1 cellular context compared by ENCODE assay signal in genomic region chr16:4116328-4117249, GRCh38.
TF ChIP-seq lines count a peak whose summit lies in the region.

TSS of gene ADCY9 (minus strand) at chr16:4116442. CDS start at chr16:4115442, 1,000 bp downstream.

TF ChIP-seq in HEK293, 187 proteins besides CTCF, POLR2A, EP300 and RAD21 (continued from another document):
- TF ChIP-seq PRDM10 (tag by site-specific recombination; IDR thresholded peaks at IDR 0.05) (peak; percentile 22; the same call in 1 of the 2 replicates), ZBTB11 (tag by site-specific recombination; conservative IDR thresholded peaks at IDR 0.05; ENCODE audit: low read depth) (0 out of 2 replicates have a peak, but pooled peaks have one; percentile 12), SCRT1 (tag by site-specific recombination; IDR thresholded peaks at IDR 0.05; ENCODE audit: borderline replicate concordance) (no peak), ZNF777 (tag by site-specific recombination; IDR thresholded peaks at IDR 0.05; ENCODE audit: borderline replicate concordance) (0 out of 2 replicates have a peak, but pooled peaks have one; percentile 23), ZBTB48 (tag by site-specific recombination; IDR thresholded peaks at IDR 0.05) (0 out of 2 replicates have a peak, but pooled peaks have one; percentile 27), ZNF148 (tag by site-specific recombination; IDR thresholded peaks at IDR 0.05; ENCODE audit: borderline replicate concordance) (no peak), ZNF621 (tag by site-specific recombination; IDR thresholded peaks at IDR 0.05) (no peak), SALL2 (tag by site-specific recombination; IDR thresholded peaks at IDR 0.05; ENCODE audit: borderline replicate concordance) (no peak), ZNF596 (tag by site-specific recombination; IDR thresholded peaks at IDR 0.05) (no peak), YY1 (tag by site-specific recombination; IDR thresholded peaks at IDR 0.05) (peak; percentile 45; the same call in 1 of the 2 replicates), ZBTB8A (tag by site-specific recombination; IDR thresholded peaks at IDR 0.05) (peak; percentile 78), ZNF174 (tag by site-specific recombination; IDR thresholded peaks at IDR 0.05) (no peak), IKZF3 (tag by site-specific recombination; IDR thresholded peaks at IDR 0.05) (peak; percentile 77), ZBTB17 (tag by site-specific recombination; IDR thresholded peaks at IDR 0.05) (peak; percentile 44; the same call in 1 of the 2 replicates), ZNF2 (tag by site-specific recombination; IDR thresholded peaks at IDR 0.05) (0 out of 2 replicates have a peak, but pooled peaks have one; percentile 21), ZNF391 (tag by site-specific recombination; IDR thresholded peaks at IDR 0.05; ENCODE audit: borderline replicate concordance, low read depth) (no peak)
